ENCODE assay signal across 1 cellular context in the genomic region with DNA sequence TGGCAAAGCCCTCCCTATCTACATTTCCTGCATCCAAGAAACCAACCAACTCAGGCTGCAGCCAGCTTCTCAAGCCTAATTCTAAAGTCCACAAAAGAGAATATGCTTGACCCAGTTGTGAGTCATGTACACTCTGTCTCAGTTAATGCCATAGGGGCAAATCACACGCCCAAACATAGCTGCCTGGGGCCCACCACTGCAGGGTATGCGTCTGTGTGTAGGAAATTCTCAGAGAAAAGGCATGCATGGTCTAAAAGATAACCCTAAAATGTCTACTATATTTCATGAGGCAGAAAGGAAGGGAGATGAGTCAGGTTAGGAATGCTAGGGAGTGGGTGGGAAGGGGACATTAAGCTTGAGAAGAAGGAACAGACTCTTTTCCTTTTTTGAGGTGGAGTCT.
A peak's percentile ranks its signal among the peaks of the same experiment; 100 is the strongest.
TF ChIP-seq lines count a peak whose summit lies in the region.

No MANE protein-coding gene starts in this region.

TF ChIP-seq in SK-N-SH, 30 proteins besides CTCF, POLR2A, EP300 and RAD21 (continued from another document):
- TF ChIP-seq, protein P1, sequence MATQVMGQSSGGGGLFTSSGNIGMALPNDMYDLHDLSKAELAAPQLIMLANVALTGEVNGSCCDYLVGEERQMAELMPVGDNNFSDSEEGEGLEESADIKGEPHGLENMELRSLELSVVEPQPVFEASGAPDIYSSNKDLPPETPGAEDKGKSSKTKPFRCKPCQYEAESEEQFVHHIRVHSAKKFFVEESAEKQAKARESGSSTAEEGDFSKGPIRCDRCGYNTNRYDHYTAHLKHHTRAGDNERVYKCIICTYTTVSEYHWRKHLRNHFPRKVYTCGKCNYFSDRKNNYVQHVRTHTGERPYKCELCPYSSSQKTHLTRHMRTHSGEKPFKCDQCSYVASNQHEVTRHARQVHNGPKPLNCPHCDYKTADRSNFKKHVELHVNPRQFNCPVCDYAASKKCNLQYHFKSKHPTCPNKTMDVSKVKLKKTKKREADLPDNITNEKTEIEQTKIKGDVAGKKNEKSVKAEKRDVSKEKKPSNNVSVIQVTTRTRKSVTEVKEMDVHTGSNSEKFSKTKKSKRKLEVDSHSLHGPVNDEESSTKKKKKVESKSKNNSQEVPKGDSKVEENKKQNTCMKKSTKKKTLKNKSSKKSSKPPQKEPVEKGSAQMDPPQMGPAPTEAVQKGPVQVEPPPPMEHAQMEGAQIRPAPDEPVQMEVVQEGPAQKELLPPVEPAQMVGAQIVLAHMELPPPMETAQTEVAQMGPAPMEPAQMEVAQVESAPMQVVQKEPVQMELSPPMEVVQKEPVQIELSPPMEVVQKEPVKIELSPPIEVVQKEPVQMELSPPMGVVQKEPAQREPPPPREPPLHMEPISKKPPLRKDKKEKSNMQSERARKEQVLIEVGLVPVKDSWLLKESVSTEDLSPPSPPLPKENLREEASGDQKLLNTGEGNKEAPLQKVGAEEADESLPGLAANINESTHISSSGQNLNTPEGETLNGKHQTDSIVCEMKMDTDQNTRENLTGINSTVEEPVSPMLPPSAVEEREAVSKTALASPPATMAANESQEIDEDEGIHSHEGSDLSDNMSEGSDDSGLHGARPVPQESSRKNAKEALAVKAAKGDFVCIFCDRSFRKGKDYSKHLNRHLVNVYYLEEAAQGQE (IDR thresholded peaks at IDR 0.05; ENCODE audit: low read depth, low read length): 0 out of 2 replicates have a peak, but pooled peaks have one; percentile 33
- TF ChIP-seq USF1 (IDR thresholded peaks at IDR 0.05; ENCODE audit: borderline replicate concordance, low read depth): no peak
- no peak for TF ChIP-seq TAF1 (IDR thresholded peaks at IDR 0.05; ENCODE audit: borderline replicate concordance, low read depth, low read length)
- TF ChIP-seq, protein P2, sequence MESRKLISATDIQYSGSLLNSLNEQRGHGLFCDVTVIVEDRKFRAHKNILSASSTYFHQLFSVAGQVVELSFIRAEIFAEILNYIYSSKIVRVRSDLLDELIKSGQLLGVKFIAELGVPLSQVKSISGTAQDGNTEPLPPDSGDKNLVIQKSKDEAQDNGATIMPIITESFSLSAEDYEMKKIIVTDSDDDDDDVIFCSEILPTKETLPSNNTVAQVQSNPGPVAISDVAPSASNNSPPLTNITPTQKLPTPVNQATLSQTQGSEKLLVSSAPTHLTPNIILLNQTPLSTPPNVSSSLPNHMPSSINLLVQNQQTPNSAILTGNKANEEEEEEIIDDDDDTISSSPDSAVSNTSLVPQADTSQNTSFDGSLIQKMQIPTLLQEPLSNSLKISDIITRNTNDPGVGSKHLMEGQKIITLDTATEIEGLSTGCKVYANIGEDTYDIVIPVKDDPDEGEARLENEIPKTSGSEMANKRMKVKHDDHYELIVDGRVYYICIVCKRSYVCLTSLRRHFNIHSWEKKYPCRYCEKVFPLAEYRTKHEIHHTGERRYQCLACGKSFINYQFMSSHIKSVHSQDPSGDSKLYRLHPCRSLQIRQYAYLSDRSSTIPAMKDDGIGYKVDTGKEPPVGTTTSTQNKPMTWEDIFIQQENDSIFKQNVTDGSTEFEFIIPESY (IDR thresholded peaks at IDR 0.05; ENCODE audit: borderline replicate concordance, low read depth): no peak
- TF ChIP-seq RXRA (IDR thresholded peaks at IDR 0.05; ENCODE audit: borderline replicate concordance, low read depth): peak; percentile 68; the same call in 1 of the 2 replicates
- no peak for TF ChIP-seq NRF1 (IDR thresholded peaks at IDR 0.05; ENCODE audit: low read depth, low read length)
- TF ChIP-seq SIN3A (IDR thresholded peaks at IDR 0.05; ENCODE audit: borderline replicate concordance, low read depth, low read length): no peak
- TF ChIP-seq, protein P3, sequence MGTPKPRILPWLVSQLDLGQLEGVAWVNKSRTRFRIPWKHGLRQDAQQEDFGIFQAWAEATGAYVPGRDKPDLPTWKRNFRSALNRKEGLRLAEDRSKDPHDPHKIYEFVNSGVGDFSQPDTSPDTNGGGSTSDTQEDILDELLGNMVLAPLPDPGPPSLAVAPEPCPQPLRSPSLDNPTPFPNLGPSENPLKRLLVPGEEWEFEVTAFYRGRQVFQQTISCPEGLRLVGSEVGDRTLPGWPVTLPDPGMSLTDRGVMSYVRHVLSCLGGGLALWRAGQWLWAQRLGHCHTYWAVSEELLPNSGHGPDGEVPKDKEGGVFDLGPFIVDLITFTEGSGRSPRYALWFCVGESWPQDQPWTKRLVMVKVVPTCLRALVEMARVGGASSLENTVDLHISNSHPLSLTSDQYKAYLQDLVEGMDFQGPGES (IDR thresholded peaks at IDR 0.05; ENCODE audit: low read depth, low read length): no peak
- TF ChIP-seq YY1 (IDR thresholded peaks at IDR 0.05; ENCODE audit: low read depth): no peak
- TF ChIP-seq FOXJ3 (CRISPR knock-in tag; IDR thresholded peaks at IDR 0.05): no peak
- TF ChIP-seq PBX3 (IDR thresholded peaks at IDR 0.05): 0 out of 2 replicates have a peak, but pooled peaks have one; percentile 57
- no peak; the same call in 1 of the 2 replicates for TF ChIP-seq POLR2AphosphoS5 (IDR thresholded peaks at IDR 0.05; ENCODE audit: low read depth, low read length)
- TF ChIP-seq CHD2 (IDR thresholded peaks at IDR 0.05; ENCODE audit: low read length, partially characterized antibody): no peak
- TF ChIP-seq SMC3 (IDR thresholded peaks at IDR 0.05; ENCODE audit: low read depth, low read length): no peak
- no peak for TF ChIP-seq RCOR1 (IDR thresholded peaks at IDR 0.05; ENCODE audit: low read length)
- TF ChIP-seq MEF2A (IDR thresholded peaks at IDR 0.05; ENCODE audit: borderline replicate concordance, low read depth): peak; percentile 70; the same call in 1 of the 2 replicates
- no peak for TF ChIP-seq GATA2 (CRISPR knock-in tag; IDR thresholded peaks at IDR 0.05)
- TF ChIP-seq RFX5 (IDR thresholded peaks at IDR 0.05; ENCODE audit: low read length): no peak
- TF ChIP-seq TEAD4 (IDR thresholded peaks at IDR 0.05; ENCODE audit: borderline replicate concordance, insufficient read depth): no peak; the same call in 1 of the 2 replicates
